ENCODE assay signal across 16 cellular contexts in genomic region chr6:131629656-131630055, GRCh38. TPM values are rescaled to one million over a fixed set of nuclear protein-coding genes. Genes with fewer than 3 reads are reported as not detected.
DNase-seq lines count a peak whose midpoint lies in the region; TF ChIP-seq lines count a peak whose summit lies in the region.
"Had no signal": no experiment of that assay in that cellular context is flagged by ENCODE, and none has a peak within 500 bp of the region (broad histone marks: within the 10 kb centered on the region; RNA-seq: fewer than 3 reads in every experiment).

No MANE protein-coding gene starts in this region.

- intact Hi-C loops in MCF 10A (cut with micrococcal nuclease) = no loop called here
- intact Hi-C loops in posterior vena cava (cut with DNase I) = no loop called here

- DNase-seq in CD8-positive, alpha-beta memory T cell = no peak
- DNase-seq in M059J (ENCODE audit: low read depth) (peak; percentile 96), MCF 10A (ENCODE audit: unreplicated experiment) (peak; percentile 25), pons (ENCODE audit: low spot score) (peak; percentile 19), posterior vena cava (ENCODE audit: low spot score) (no peak), DMS153 treated with DMSO at 0.1 percent for 48 hours (lab: John Stamatoyannopoulos, UW; ENCODE audit: unreplicated experiment) (no peak), COLO829 (ENCODE audit: low spot score) (no peak), cerebellum (ENCODE audit: low spot score) (no peak)
- DNase-seq: activated CD4-positive, alpha-beta T cell treated with anti-CD3 and anti-CD28 coated beads for 48 hours; activated effector memory CD4-positive, alpha-beta T cell treated with Interleukin-2 at 50 U/mL for 16 hours; C1 segment of cervical spinal cord; IMR-90; mesendoderm; NCI-H2081 had no signal

- CTCF ChIA-PET in CD8-positive, alpha-beta memory T cell (lab: Charles Lee) = interaction anchor here (0.8 to 2.6 kb wide), 2 partner anchors 10 to 744 kb away, joined by 3 to 19 read pairs; no protein-coding TSS in a partner anchor
- CTCF ChIA-PET in MCF 10A (lab: Yijun Ruan, JAX) = interaction anchor here (0.5 to 2.5 kb wide), 10 partner anchors 10 to 845 kb away, joined by 3 to 34 read pairs (median 14); no protein-coding TSS in a partner anchor

- POLR2A ChIA-PET in CD8-positive, alpha-beta memory T cell (lab: Charles Lee) = no interaction called here
- POLR2A ChIA-PET in MCF 10A (lab: Yijun Ruan, JAX) = interaction anchor here (0.8 to 1.0 kb wide), 2 partner anchors 45 to 496 kb away, joined by 3 read pairs; no protein-coding TSS in a partner anchor

- H3K4me1 ChIP-seq in CD8-positive, alpha-beta memory T cell (ENCODE audit: insufficient read depth, low read length) = peaks cover 17% of the 10 kb centered on the region

- no peaks in the 10 kb centered on the region for H3K27me3 Mint-ChIP-seq in CD8-positive, alpha-beta memory T cell
- H3K27me3 Mint-ChIP-seq in MCF 10A (ENCODE audit: insufficient read depth, unreplicated experiment) = no peaks in the 10 kb centered on the region
- H3K27me3 Mint-ChIP-seq: central memory CD8-positive, alpha-beta T cell had no signal

- peak overlapping the region in 6 of 8 donors; percentile 18 to 90 (median 44) for H3K27ac Mint-ChIP-seq in CD8-positive, alpha-beta memory T cell
- H3K27ac Mint-ChIP-seq in MCF 10A (ENCODE audit: low read depth, unreplicated experiment) = no peak overlapping the region
- H3K27ac Mint-ChIP-seq: progenitor cell of endocrine pancreas had no signal

- H3K9me3 ChIP-seq in CD8-positive, alpha-beta memory T cell (ENCODE audit: low read length) = no peaks in the 10 kb centered on the region

- peaks cover 2% of the 10 kb centered on the region for H3K36me3 ChIP-seq in CD8-positive, alpha-beta memory T cell (ENCODE audit: insufficient read depth, low read length)

- no peaks in the 10 kb centered on the region for H3K27me3 ChIP-seq in CD8-positive, alpha-beta memory T cell (ENCODE audit: insufficient read depth, low read length, poor library complexity, severe bottlenecking)

- peaks cover 0 to 19% (median 0%) of the 10 kb centered on the region in 3 donors for H3K36me3 Mint-ChIP-seq in CD8-positive, alpha-beta memory T cell
- H3K36me3 Mint-ChIP-seq in MCF 10A (ENCODE audit: insufficient read depth, unreplicated experiment) = peaks cover 19% of the 10 kb centered on the region

- H3K4me3 ChIP-seq in CD8-positive, alpha-beta memory T cell (ENCODE audit: low read length) = no peak overlapping the region

- TF ChIP-seq CTCF in MCF 10A (IDR thresholded peaks at IDR 0.05; ENCODE audit: unreplicated experiment) = no peak

- H3K27ac ChIP-seq in CD8-positive, alpha-beta memory T cell (ENCODE audit: low read depth, low read length) = no peak overlapping the region

- no peaks in the 10 kb centered on the region for H3K9me3 Mint-ChIP-seq in CD8-positive, alpha-beta memory T cell
- H3K9me3 Mint-ChIP-seq in MCF 10A (ENCODE audit: unreplicated experiment) = no peaks in the 10 kb centered on the region
- H3K9me3 Mint-ChIP-seq: central memory CD8-positive, alpha-beta T cell had no signal

- peak overlapping the region in 3 of 7 donors; percentile 4 to 100 (median 94) for H3K4me3 Mint-ChIP-seq in CD8-positive, alpha-beta memory T cell
- H3K4me3 Mint-ChIP-seq in MCF 10A (ENCODE audit: unreplicated experiment) = peak overlapping the region; percentile 8
- H3K4me3 Mint-ChIP-seq: central memory CD8-positive, alpha-beta T cell had no signal

- no TSS peak for BruUV-seq in MCF 10A (replicated peaks; lab: Mats Ljungman, UMichigan)

- H3K4me1 Mint-ChIP-seq in CD8-positive, alpha-beta memory T cell = peaks cover 28 to 45% (median 36%) of the 10 kb centered on the region in 3 donors
- H3K4me1 Mint-ChIP-seq in MCF 10A (ENCODE audit: insufficient read depth, unreplicated experiment) = peaks cover 13% of the 10 kb centered on the region

RNA-seq across cellular contexts. Expression of gene MED23, which starts 1.6 kb away (rescaled TPM):
- total RNA-seq in CD8-positive, alpha-beta memory T cell = 10 to 100 TPM; 35.1 to 36.4 TPM
- 15.6 TPM for polyA plus RNA-seq in CD8-positive, alpha-beta memory T cell
- total RNA-seq in M059J (2014; rRNA removed; shearing (Covaris generic)) = 21.6 and 35.0 TPM in 2 replicates
- total RNA-seq in MCF 10A (2022) (20.6 and 25.0 TPM in 2 replicates), posterior vena cava (10 to 100 TPM; 19.0 to 22.2 TPM), cerebellum (61.7 TPM)

RNA-seq across cellular contexts. Expression of gene ENPP3, which starts 7.4 kb away (rescaled TPM):
- 1 to 10 TPM; 1.2 to 1.3 TPM for total RNA-seq in CD8-positive, alpha-beta memory T cell
- polyA plus RNA-seq in CD8-positive, alpha-beta memory T cell = 0.15 TPM
- total RNA-seq in M059J (2014; rRNA removed; shearing (Covaris generic)) = 0.02 and 0.54 TPM in 2 replicates
- not detected in 2 replicates for total RNA-seq in MCF 10A (2022)
- total RNA-seq in posterior vena cava = under 1 TPM; 0.48 to 0.56 TPM
- total RNA-seq in cerebellum = 0.64 TPM
- total RNA-seq: progenitor cell of endocrine pancreas had no signal

RNA-seq across cellular contexts. Expression of gene ARG1, which starts 56.6 kb away (rescaled TPM):
- total RNA-seq in CD8-positive, alpha-beta memory T cell = not detected
- not detected for polyA plus RNA-seq in CD8-positive, alpha-beta memory T cell
- not detected in 2 replicates for total RNA-seq in M059J (2014; rRNA removed; shearing (Covaris generic))
- not detected in 2 replicates for total RNA-seq in MCF 10A (2022)
- total RNA-seq in posterior vena cava = 1 to 10 TPM; 1.8 TPM
- total RNA-seq in cerebellum = 1.3 TPM
- total RNA-seq: IMR-90, progenitor cell of endocrine pancreas had no signal
- polyA plus RNA-seq: IMR-90 had no signal

Comparison
In these comparisons a context has a peak if more than half of its experiments do, and no peak if none do; other contexts are left out.
1. DNase-seq: peak in M059J (single experiment), MCF 10A (single experiment) and pons (single experiment); none in CD8-positive, alpha-beta memory T cell (0 of 5), posterior vena cava (single experiment), DMS153 treated with DMSO at 0.1 percent for 48 hours (single experiment), COLO829 (single experiment) and cerebellum (single experiment).